15 cellular contexts compared by ENCODE assay signal in genomic region chr6:21679761-21680265, GRCh38.
DNase-seq lines count a peak whose midpoint lies in the region; ATAC-seq, FAIRE-seq and TF ChIP-seq lines count a peak whose summit lies in the region.
"Had no signal": no experiment of that assay in that cellular context is flagged by ENCODE, and none has a peak within 500 bp of the region (broad histone marks: within the 10 kb centered on the region; RNA-seq: fewer than 3 reads in every experiment).

No MANE protein-coding gene starts in this region.

- dilution Hi-C loops in mammary epithelial cell (cut with HindIII; ENCODE audit: low sequenced_read_pairs) = no loop called here

- H3K27ac Mint-ChIP-seq in activated CD4-positive, alpha-beta memory T cell treated with anti-CD3 and anti-CD28 coated beads, Interleukin-2, amount 10 ng/mL, durations not matched to agents 7 days and 5 days = no peak overlapping the region
- no peak overlapping the region for H3K27ac Mint-ChIP-seq in activated naive CD4-positive, alpha-beta T cell treated with anti-CD3 and anti-CD28 coated beads for 36 hours
- H3K27ac Mint-ChIP-seq: activated T-helper 2 cell treated with anti-CD3 and anti-CD28 coated beads, Interferon-gamma antibody, Interleukin-2, Interleukin-4, amounts not matched to agents 10 μg/mL and 5 μg/mL and 100 μg/mL, durations not matched to agents 14 hours and 24 hours and 36 hours had no signal

- TF ChIP-seq RAD21 in A549 (conservative IDR thresholded peaks at IDR 0.05 in 1 of 2, IDR thresholded peaks at IDR 0.05 in 1 of 2) = no peak

- H3K4me2 ChIP-seq in A549 (peak overlapping the region; percentile 46), mammary epithelial cell (ENCODE audit: insufficient read depth, low read depth, low read length) (no peak overlapping the region)

- H3K27me3 ChIP-seq in mammary epithelial cell (ENCODE audit: insufficient read depth, low read length) (no peaks in the 10 kb centered on the region), Peyer's patch (no peaks in the 10 kb centered on the region)

- no peak for FAIRE-seq in A549 (lab: Jason Lieb, UNC)
- FAIRE-seq: A204.1 had no signal

- TF ChIP-seq POLR2A in A549 (IDR thresholded peaks at IDR 0.05; ENCODE audit: low read length) = no peak
- TF ChIP-seq POLR2A in Peyer's patch (IDR thresholded peaks at IDR 0.05) = no peak

- intact Hi-C loops in mammary epithelial cell (cut with micrococcal nuclease) = no loop called here
- intact Hi-C loops in activated naive CD4-positive, alpha-beta T cell treated with anti-CD3 and anti-CD28 coated beads for 36 hours (cut with micrococcal nuclease) = no loop called here

- DNase-seq in A549 (ENCODE audit: low read depth in 1 of 2, low spot score in 1 of 2) (peak; percentile 16 to 33), HT1080 (ENCODE audit: low read depth) (peak; percentile 45), mammary epithelial cell (peak; percentile 73), kidney tubule cell (ENCODE audit: low spot score) (peak; percentile 87), Peyer's patch (no peak)
- DNase-seq in activated CD4-positive, alpha-beta memory T cell treated with anti-CD3 and anti-CD28 coated beads, Interleukin-2, amount 10 ng/mL, durations not matched to agents 7 days and 5 days = no peak
- no peak for DNase-seq in activated naive CD4-positive, alpha-beta T cell treated with anti-CD3 and anti-CD28 coated beads for 36 hours
- no peak for DNase-seq in activated CD8-positive, alpha-beta memory T cell treated with anti-CD3 and anti-CD28 coated beads, Interleukin-2, amount 50 U/mL, for 48 hours
- DNase-seq: NCI-H187 treated with DMSO at 0.1 percent for 48 hours; nephron progenitor cell; stimulated activated CD4-positive, alpha-beta T cell treated with anti-CD3 and anti-CD28 coated beads, Interleukin-1b, Interleukin-23, amount 100 ng/mL, for 48 hours; stimulated activated naive CD8-positive, alpha-beta T cell treated with anti-CD3 and anti-CD28 coated beads, Interleukin-15, Interleukin-2, amounts not matched to agents 100 U/mL and 50 U/mL, for 24 hours; WERI-Rb-1 had no signal

- H4K20me1 ChIP-seq in mammary epithelial cell (ENCODE audit: insufficient read depth, low read length) = no peaks in the 10 kb centered on the region

- BruUV-seq in mammary epithelial cell (replicated peaks; lab: Mats Ljungman, UMichigan) = no TSS peak

- CTCF ChIA-PET in A549 (lab: Yijun Ruan, JAX) (no interaction called here), mammary epithelial cell (lab: Charles Lee; ENCODE audit: low non-redundant PET) (no interaction called here)
- CTCF ChIA-PET in activated CD4-positive, alpha-beta memory T cell treated with anti-CD3 and anti-CD28 coated beads, Interleukin-2, amount 10 ng/mL, durations not matched to agents 7 days and 5 days (lab: Charles Lee) = no interaction called here
- CTCF ChIA-PET in activated naive CD4-positive, alpha-beta T cell treated with anti-CD3 and anti-CD28 coated beads for 36 hours (lab: Charles Lee) = no interaction called here

- no peak overlapping the region for H3K9ac ChIP-seq in mammary epithelial cell (ENCODE audit: insufficient read depth, low read length)

- ATAC-seq in A549 = peak in 1 of 2 experiments; percentile 67; a peak in 3 of 6 replicates
- ATAC-seq: stimulated activated naive CD8-positive, alpha-beta T cell treated with anti-CD3 and anti-CD28 coated beads, Interleukin-15, Interleukin-2, amounts not matched to agents 100 U/mL and 50 U/mL, for 24 hours had no signal

- no peaks in the 10 kb centered on the region for H3K4me1 Mint-ChIP-seq in activated CD4-positive, alpha-beta memory T cell treated with anti-CD3 and anti-CD28 coated beads, Interleukin-2, amount 10 ng/mL, durations not matched to agents 7 days and 5 days
- H3K4me1 Mint-ChIP-seq in activated naive CD4-positive, alpha-beta T cell treated with anti-CD3 and anti-CD28 coated beads for 36 hours (ENCODE audit: low read depth) = no peaks in the 10 kb centered on the region

- no peaks in the 10 kb centered on the region for H3K27me3 Mint-ChIP-seq in activated CD4-positive, alpha-beta memory T cell treated with anti-CD3 and anti-CD28 coated beads, Interleukin-2, amount 10 ng/mL, durations not matched to agents 7 days and 5 days
- peaks cover 3% of the 10 kb centered on the region for H3K27me3 Mint-ChIP-seq in activated naive CD4-positive, alpha-beta T cell treated with anti-CD3 and anti-CD28 coated beads for 36 hours (ENCODE audit: low read depth)

- H3K4me1 ChIP-seq in A549 = peaks cover 18% of the 10 kb centered on the region
- H3K4me1 ChIP-seq in mammary epithelial cell (ENCODE audit: insufficient read depth, low read length) = no peaks in the 10 kb centered on the region
- no peaks in the 10 kb centered on the region for H3K4me1 ChIP-seq in Peyer's patch

- WGBS in A549 (ENCODE audit: missing lambda C conversion rate) = 34% methylated on average over 2 of the region's 2 CpGs
- WGBS in mammary epithelial cell (ENCODE audit: low coverage, missing lambda C conversion rate) = 0% methylated on average over 2 of the region's 2 CpGs

- no peak for TF ChIP-seq EP300 in A549 (IDR thresholded peaks at IDR 0.05)

- H3K36me3 Mint-ChIP-seq in activated CD4-positive, alpha-beta memory T cell treated with anti-CD3 and anti-CD28 coated beads, Interleukin-2, amount 10 ng/mL, durations not matched to agents 7 days and 5 days (ENCODE audit: low read depth) = no peaks in the 10 kb centered on the region
- H3K36me3 Mint-ChIP-seq in activated naive CD4-positive, alpha-beta T cell treated with anti-CD3 and anti-CD28 coated beads for 36 hours (ENCODE audit: low read depth) = no peaks in the 10 kb centered on the region

- peaks cover 2% of the 10 kb centered on the region for H3K9me3 Mint-ChIP-seq in activated CD4-positive, alpha-beta memory T cell treated with anti-CD3 and anti-CD28 coated beads, Interleukin-2, amount 10 ng/mL, durations not matched to agents 7 days and 5 days
- no peaks in the 10 kb centered on the region for H3K9me3 Mint-ChIP-seq in activated naive CD4-positive, alpha-beta T cell treated with anti-CD3 and anti-CD28 coated beads for 36 hours
- H3K9me3 Mint-ChIP-seq: activated T-helper 2 cell treated with anti-CD3 and anti-CD28 coated beads, Interferon-gamma antibody, Interleukin-2, Interleukin-4, amounts not matched to agents 10 μg/mL and 5 μg/mL and 100 μg/mL, durations not matched to agents 14 hours and 24 hours and 36 hours had no signal

- H3K79me2 ChIP-seq in mammary epithelial cell (ENCODE audit: insufficient read depth, low read length) = no peaks in the 10 kb centered on the region

- H2AFZ ChIP-seq in mammary epithelial cell (ENCODE audit: low read depth, low read length) = no peak overlapping the region

- H3K4me3 ChIP-seq in A549 (no peak overlapping the region), mammary epithelial cell (replicated peaks in 1 of 3; ENCODE audit: insufficient read depth in 1 of 3, low read depth in 2 of 3, low read length in 3 of 3) (no peak overlapping the region), Peyer's patch (no peak overlapping the region)

- POLR2A ChIA-PET in A549 (lab: Yijun Ruan, JAX) = no interaction called here
- POLR2A ChIA-PET in activated CD4-positive, alpha-beta memory T cell treated with anti-CD3 and anti-CD28 coated beads, Interleukin-2, amount 10 ng/mL, durations not matched to agents 7 days and 5 days (lab: Charles Lee) = no interaction called here

- peak overlapping the region; percentile 40 to 73; a peak in 4 of 6 replicates for H3K27ac ChIP-seq in A549
- peak overlapping the region; percentile 57 for H3K27ac ChIP-seq in mammary epithelial cell (ENCODE audit: insufficient read depth, low read depth, low read length)
- no peak overlapping the region for H3K27ac ChIP-seq in Peyer's patch
- H3K27ac ChIP-seq: WERI-Rb-1 had no signal

- H3K36me3 ChIP-seq in mammary epithelial cell (ENCODE audit: insufficient read depth, low read length) (no peaks in the 10 kb centered on the region), Peyer's patch (no peaks in the 10 kb centered on the region)
- H3K36me3 ChIP-seq: WERI-Rb-1 had no signal

- H3K9me3 ChIP-seq in A549 = no peaks in the 10 kb centered on the region
- no peaks in the 10 kb centered on the region for H3K9me3 ChIP-seq in mammary epithelial cell (replicated peaks; ENCODE audit: insufficient read depth, low read length)
- H3K9me3 ChIP-seq in Peyer's patch = no peaks in the 10 kb centered on the region

- in situ Hi-C loops in mammary epithelial cell (cut with MboI; ENCODE audit: low sequenced_read_pairs in 2 of 2) = no loop called here

- H3K4me3 Mint-ChIP-seq in activated CD4-positive, alpha-beta memory T cell treated with anti-CD3 and anti-CD28 coated beads, Interleukin-2, amount 10 ng/mL, durations not matched to agents 7 days and 5 days = no peak overlapping the region
- H3K4me3 Mint-ChIP-seq in activated naive CD4-positive, alpha-beta T cell treated with anti-CD3 and anti-CD28 coated beads for 36 hours = no peak overlapping the region
- H3K4me3 Mint-ChIP-seq: nephron progenitor cell had no signal

- TF ChIP-seq CTCF in A549 (IDR thresholded peaks at IDR 0.05) = no peak
- TF ChIP-seq CTCF in mammary epithelial cell (conservative IDR thresholded peaks at IDR 0.05 in 1 of 2, IDR thresholded peaks at IDR 0.05 in 1 of 2; ENCODE audit: extremely low read depth in 1 of 2, insufficient read depth in 1 of 2, low read depth in 1 of 2, low read length in 2 of 2) = no peak
- no peak for TF ChIP-seq CTCF in Peyer's patch (IDR thresholded peaks at IDR 0.05)

TF ChIP-seq in A549, 52 proteins besides CTCF, POLR2A, EP300 and RAD21:
- TF ChIP-seq CEBPB (IDR thresholded peaks at IDR 0.05) (peak in 1 of 2 experiments; percentile 56; a peak in 2 of 4 replicates), HOXB5 (CRISPR knock-in tag; IDR thresholded peaks at IDR 0.05) (no peak)

Comparison
In these comparisons a context has a peak if more than half of its experiments do, and no peak if none do; other contexts are left out.
1. DNase-seq: peak in A549 (2 of 2), HT1080 (single experiment), mammary epithelial cell (single experiment) and kidney tubule cell (single experiment); none in activated CD4-positive, alpha-beta memory T cell treated with anti-CD3 and anti-CD28 coated beads, Interleukin-2, amount 10 ng/mL, durations not matched to agents 7 days and 5 days (single experiment), Peyer's patch (0 of 3), activated naive CD4-positive, alpha-beta T cell treated with anti-CD3 and anti-CD28 coated beads for 36 hours (single experiment) and activated CD8-positive, alpha-beta memory T cell treated with anti-CD3 and anti-CD28 coated beads, Interleukin-2, amount 50 U/mL, for 48 hours (single experiment).
2. H3K27ac ChIP-seq: peak in A549 (2 of 2) and mammary epithelial cell (single experiment); none in Peyer's patch (0 of 4).